ENCODE assay signal across 14 cellular contexts in the genomic region with DNA sequence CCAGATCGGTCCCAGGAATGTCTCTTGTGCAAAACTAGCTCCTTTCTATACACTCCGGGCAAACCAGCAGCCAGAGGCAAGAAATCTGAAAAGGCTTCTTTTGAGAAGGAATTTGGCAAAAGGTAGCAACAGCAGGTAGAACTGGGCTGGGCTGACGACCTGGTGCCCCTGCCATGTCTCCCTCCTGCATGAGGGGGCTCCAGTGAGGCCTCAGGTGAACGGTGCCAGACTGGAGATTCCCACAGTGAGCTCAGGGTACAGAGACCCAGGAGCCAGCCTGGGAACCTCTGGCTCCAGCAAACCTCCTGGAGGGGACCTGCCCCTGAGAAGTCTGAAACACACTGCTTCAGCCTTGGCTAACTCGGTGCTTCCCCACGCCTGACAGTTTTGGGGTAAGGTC. TPM values are rescaled to one million over a fixed set of nuclear protein-coding genes. Genes with fewer than 3 reads are reported as not detected.
DNase-seq lines count a peak whose midpoint lies in the region; ATAC-seq and FAIRE-seq lines count a peak whose summit lies in the region.
"Had no signal": no experiment of that assay in that cellular context is flagged by ENCODE, and none has a peak within 500 bp of the region (broad histone marks: within the 10 kb centered on the region; RNA-seq: fewer than 3 reads in every experiment).

No MANE protein-coding gene starts in this region.

- no peaks in the 10 kb centered on the region for H3K9me3 Mint-ChIP-seq in T-helper 1 cell treated with Interleukin-12 subunit alpha and Interleukin-12 subunit beta and Interleukin-4 antibody, amounts not matched to agents 30 μg/mL and 1 μg/mL, for 36 hours
- H3K9me3 Mint-ChIP-seq in dendritic cell treated with granulocyte-macrophage colony-stimulating factor and Interleukin-4, amounts not matched to agents 40 ng/mL and 50 ng/mL, for 4 days: no peaks in the 10 kb centered on the region

- no peaks in the 10 kb centered on the region for H3K27me3 ChIP-seq in small intestine (ENCODE audit: control insufficient read depth in 2 of 2, insufficient read depth in 2 of 2, low read length in 2 of 2)
- H3K27me3 ChIP-seq: dorsolateral prefrontal cortex, transverse colon had no signal

- no peaks in the 10 kb centered on the region for H3K27me3 Mint-ChIP-seq in T-helper 1 cell treated with Interleukin-12 subunit alpha and Interleukin-12 subunit beta and Interleukin-4 antibody, amounts not matched to agents 30 μg/mL and 1 μg/mL, for 36 hours (ENCODE audit: low read depth)
- no peaks in the 10 kb centered on the region for H3K27me3 Mint-ChIP-seq in dendritic cell treated with granulocyte-macrophage colony-stimulating factor and Interleukin-4, amounts not matched to agents 40 ng/mL and 50 ng/mL, for 4 days

- intact Hi-C loops in dendritic cell treated with granulocyte-macrophage colony-stimulating factor and Interleukin-4, amounts not matched to agents 40 ng/mL and 50 ng/mL, for 4 days (cut with micrococcal nuclease): loop anchor here (5.0 kb wide), 2 partner anchors 33 to 73 kb away; no protein-coding TSS in a partner anchor

- FAIRE-seq in small intestine (lab: Jason Lieb, UNC): no peak
- FAIRE-seq: GM12891 had no signal

- H3K27ac Mint-ChIP-seq in T-helper 1 cell treated with Interleukin-12 subunit alpha and Interleukin-12 subunit beta and Interleukin-4 antibody, amounts not matched to agents 30 μg/mL and 1 μg/mL, for 36 hours: peak overlapping the region; percentile 98
- peak overlapping the region; percentile 67 for H3K27ac Mint-ChIP-seq in dendritic cell treated with granulocyte-macrophage colony-stimulating factor and Interleukin-4, amounts not matched to agents 40 ng/mL and 50 ng/mL, for 4 days

- H3K27ac ChIP-seq in small intestine (ENCODE audit: low read depth in 1 of 2, low read length in 1 of 2): peak overlapping the region; percentile 9 to 53

- no peaks in the 10 kb centered on the region for H3K36me3 Mint-ChIP-seq in T-helper 1 cell treated with Interleukin-12 subunit alpha and Interleukin-12 subunit beta and Interleukin-4 antibody, amounts not matched to agents 30 μg/mL and 1 μg/mL, for 36 hours (ENCODE audit: low read depth)
- H3K36me3 Mint-ChIP-seq in dendritic cell treated with granulocyte-macrophage colony-stimulating factor and Interleukin-4, amounts not matched to agents 40 ng/mL and 50 ng/mL, for 4 days (ENCODE audit: low read depth): peaks cover 11% of the 10 kb centered on the region

- 73 to 87% (median 77%) methylated on average over 6 of the region's 6 CpGs for WGBS in small intestine, 3 donors

- H3K4me3 ChIP-seq in small intestine (ENCODE audit: low read depth in 1 of 2, low read length in 2 of 2): no peak overlapping the region
- H3K4me3 ChIP-seq: dorsolateral prefrontal cortex, transverse colon had no signal

- no peak overlapping the region for H3K4me3 Mint-ChIP-seq in T-helper 1 cell treated with Interleukin-12 subunit alpha and Interleukin-12 subunit beta and Interleukin-4 antibody, amounts not matched to agents 30 μg/mL and 1 μg/mL, for 36 hours
- no peak overlapping the region for H3K4me3 Mint-ChIP-seq in dendritic cell treated with granulocyte-macrophage colony-stimulating factor and Interleukin-4, amounts not matched to agents 40 ng/mL and 50 ng/mL, for 4 days

- H3K36me3 ChIP-seq in small intestine (ENCODE audit: control insufficient read depth in 2 of 2, insufficient read depth in 2 of 2, low read length in 2 of 2): no peaks in the 10 kb centered on the region
- H3K36me3 ChIP-seq: transverse colon had no signal

- DNase-seq in T-helper 1 cell: no peak
- peak; percentile 50 for DNase-seq in NCI-H69 (lab: John Stamatoyannopoulos, UW)
- DNase-seq in small intestine: no peak
- DNase-seq in stimulated activated CD4-positive, alpha-beta T cell treated with anti-CD3 and anti-CD28 coated beads, Interleukin-4, amount 100 ng/mL, for 4 hours: no peak
- DNase-seq in NCI-H1092 (lab: John Stamatoyannopoulos, UW): no peak
- DNase-seq: dorsolateral prefrontal cortex; Karpas-422; NCI-H748 treated with DMSO at 0.1 percent for 48 hours; stimulated activated CD4-positive, alpha-beta T cell treated with anti-CD3 and anti-CD28 coated beads, Interleukin-2, amount 100 ng/mL, for 48 hours had no signal

- H3K9me3 ChIP-seq in small intestine (ENCODE audit: control insufficient read depth, low read depth): no peaks in the 10 kb centered on the region
- H3K9me3 ChIP-seq: transverse colon had no signal

- no peak for ATAC-seq in HG02763 (IDR thresholded peaks at IDR 0.05; ENCODE audit: unreplicated experiment)

- H3K4me1 Mint-ChIP-seq in T-helper 1 cell treated with Interleukin-12 subunit alpha and Interleukin-12 subunit beta and Interleukin-4 antibody, amounts not matched to agents 30 μg/mL and 1 μg/mL, for 36 hours (ENCODE audit: low read depth): peaks cover 49% of the 10 kb centered on the region
- peaks cover 97% of the 10 kb centered on the region for H3K4me1 Mint-ChIP-seq in dendritic cell treated with granulocyte-macrophage colony-stimulating factor and Interleukin-4, amounts not matched to agents 40 ng/mL and 50 ng/mL, for 4 days (ENCODE audit: low read depth)

- peaks cover 0 to 19% of the 10 kb centered on the region in 2 donors for H3K4me1 ChIP-seq in small intestine (ENCODE audit: control insufficient read depth in 2 of 2, insufficient read depth in 1 of 2, low read depth in 1 of 2, low read length in 1 of 2)

RNA-seq across cellular contexts. Expression of a gene that starts 10.8 kb away (rescaled TPM):
- polyA plus RNA-seq in small intestine: 100 to 1,000 TPM in 2 of 3 donors, 10 to 100 TPM in 1; 98.8 to 153 (median 124) TPM
